Comparison of ENCODE assay signal across 8 cellular contexts in genomic region chr9:128203024-128203841, GRCh38. TPM values are rescaled to one million over a fixed set of nuclear protein-coding genes. Genes with fewer than 3 reads are reported as not detected.
A peak's percentile ranks its signal among the peaks of the same experiment; 100 is the strongest.
DNase-seq lines count a peak whose midpoint lies in the region; ATAC-seq and TF ChIP-seq lines count a peak whose summit lies in the region.

Gene DNM1, plus strand, starts transcription at chr9:128203379. Its CDS starts 92 bp downstream, at chr9:128203471.

- POLR2A ChIA-PET in CD8-positive, alpha-beta memory T cell (lab: Charles Lee): interaction anchor here (0.6 to 1.3 kb wide), 2 partner anchors 43 to 47 kb away, joined by 3 to 6 read pairs; no protein-coding TSS in a partner anchor
- POLR2A ChIA-PET in IMR-90 (lab: Charles Lee; ENCODE audit: unreplicated experiment): interaction anchor here (0.6 kb wide), 1 partner anchor 74 kb away, joined by 3 read pairs; no protein-coding TSS in a partner anchor
- POLR2A ChIA-PET in SK-N-SH (lab: Yijun Ruan, JAX): interaction anchor here (1.0 kb wide), 2 partner anchors 10 to 42 kb away, joined by 3 to 4 read pairs; no protein-coding TSS in a partner anchor

- peak within 1 kb of the TSS; percentile 55 for H3K4ac ChIP-seq in IMR-90 (ENCODE audit: low read depth, low read length)

- H2AK9ac ChIP-seq in IMR-90 (replicated peaks; ENCODE audit: low read depth, low read length, poor library complexity): peak within 1 kb of the TSS; percentile 87

- peak; percentile 48 for TF ChIP-seq RAD21 in IMR-90 (IDR thresholded peaks at IDR 0.05; ENCODE audit: low read length)
- peak; percentile 20; the same call in 1 of the 2 replicates for TF ChIP-seq RAD21 in SK-N-SH (IDR thresholded peaks at IDR 0.05; ENCODE audit: low read length)

- H2AK5ac ChIP-seq in IMR-90 (ENCODE audit: low read depth, low read length): peak within 1 kb of the TSS; percentile 56; the same call in 1 of the 2 replicates

- H3K4me3 ChIP-seq in CD8-positive, alpha-beta memory T cell (ENCODE audit: low read length): peak within 1 kb of the TSS; percentile 58
- H3K4me3 ChIP-seq in IMR-90 (ENCODE audit: insufficient read depth, low read depth, low read length) (peak within 1 kb of the TSS; percentile 74), SK-N-SH (ENCODE audit: low read depth in 2 of 2, low read length in 1 of 2) (peak within 1 kb of the TSS; percentile 64 to 76), thymus (ENCODE audit: low read length) (peak within 1 kb of the TSS; percentile 61)

- H2BK20ac ChIP-seq in IMR-90 (ENCODE audit: low read depth, low read length): no peak within 1 kb of the TSS

- in situ Hi-C loops in IMR-90 (cut with MboI; ENCODE audit: low sequenced_read_pairs): no loop called here

- peaks cover 3% of the 10 kb centered on the region; the same call in 1 of the 2 replicates for H3K9me1 ChIP-seq in IMR-90 (ENCODE audit: insufficient read depth, low read length)

- dilution Hi-C loops in IMR-90 (cut with HindIII; ENCODE audit: low sequenced_read_pairs, unreplicated experiment): no loop called here

- peak within 1 kb of the TSS; percentile 47 for H3K27ac ChIP-seq in CD8-positive, alpha-beta memory T cell (ENCODE audit: low read depth, low read length)
- H3K27ac ChIP-seq in IMR-90 (ENCODE audit: insufficient read depth, low read length): no peak within 1 kb of the TSS; the same call in 1 of the 2 replicates
- H3K27ac ChIP-seq in SK-N-SH (ENCODE audit: low read depth in 2 of 2, low read length in 1 of 2): peak within 1 kb of the TSS; percentile 48 to 84; a peak in 3 of 4 replicates
- no peak within 1 kb of the TSS for H3K27ac ChIP-seq in thymus (ENCODE audit: low read depth)

- TF ChIP-seq EP300 in SK-N-SH (IDR thresholded peaks at IDR 0.05; ENCODE audit: borderline replicate concordance in 1 of 2, low read depth in 1 of 2, low read length in 1 of 2): no peak

- no peaks in the 10 kb centered on the region for H3K9me3 Mint-ChIP-seq in CD8-positive, alpha-beta memory T cell
- no peaks in the 10 kb centered on the region for H3K9me3 Mint-ChIP-seq in activated naive CD4-positive, alpha-beta T cell treated with anti-CD3 and anti-CD28 coated beads, Interleukin-2, amount 50 U/mL, for 72 hours
- no peaks in the 10 kb centered on the region for H3K9me3 Mint-ChIP-seq in osteocyte (ENCODE audit: unreplicated experiment)

- H2BK120ac ChIP-seq in IMR-90 (ENCODE audit: low read depth, low read length): peak within 1 kb of the TSS; percentile 30; the same call in 1 of the 2 replicates

- peak within 1 kb of the TSS; percentile 84 for H3K23ac ChIP-seq in IMR-90 (ENCODE audit: low read depth, low read length)

- no peaks in the 10 kb centered on the region for H3K9me2 ChIP-seq in SK-N-SH

- DNase-seq in CD8-positive, alpha-beta memory T cell: peak; percentile 63 to 78 (median 76)
- DNase-seq in IMR-90 (peak; percentile 54), SK-N-SH (peak; percentile 99), Right ventricle myocardium inferior (ENCODE audit: missing footprints) (peak; percentile 86), osteocyte (ENCODE audit: extremely low spot score, unreplicated experiment) (peak; percentile 91)
- peak; percentile 82 to 84 for DNase-seq in activated naive CD4-positive, alpha-beta T cell treated with anti-CD3 and anti-CD28 coated beads, Interleukin-2, amount 50 U/mL, for 72 hours (ENCODE audit: low spot score in 2 of 2)

- BruUV-seq in IMR-90 (replicated peaks; lab: Mats Ljungman, UMichigan): no TSS peak

- H2AFZ ChIP-seq in IMR-90 (replicated peaks; ENCODE audit: low read length, poor library complexity) (peak within 1 kb of the TSS; percentile 95), SK-N-SH (ENCODE audit: low read depth) (peak within 1 kb of the TSS; percentile 67)

- H3K4me3 Mint-ChIP-seq in CD8-positive, alpha-beta memory T cell: peak within 1 kb of the TSS; percentile 66 to 86 (median 81)
- peak within 1 kb of the TSS; percentile 77 for H3K4me3 Mint-ChIP-seq in osteocyte (ENCODE audit: unreplicated experiment)

- peaks cover 16% of the 10 kb centered on the region for H3F3A ChIP-seq in SK-N-SH (replicated peaks; ENCODE audit: insufficient read depth)

- no peaks in the 10 kb centered on the region for H3K9me3 ChIP-seq in CD8-positive, alpha-beta memory T cell (ENCODE audit: low read length)
- H3K9me3 ChIP-seq in IMR-90 (ENCODE audit: control insufficient read depth, insufficient read depth, low read length): no peaks in the 10 kb centered on the region
- H3K9me3 ChIP-seq in SK-N-SH: no peaks in the 10 kb centered on the region
- H3K9me3 ChIP-seq in thymus (ENCODE audit: control insufficient read depth): no peaks in the 10 kb centered on the region

- peaks cover 14% of the 10 kb centered on the region for H3K4me1 ChIP-seq in CD8-positive, alpha-beta memory T cell (ENCODE audit: insufficient read depth, low read length)
- H3K4me1 ChIP-seq in IMR-90 (ENCODE audit: control insufficient read depth, insufficient read depth, low read length) (no peaks in the 10 kb centered on the region; the same call in 1 of the 2 replicates), SK-N-SH (ENCODE audit: control insufficient read depth in 1 of 2, insufficient read depth in 2 of 2, low read depth in 1 of 2, low read length in 1 of 2) (peaks cover 0 to 20% of the 10 kb centered on the region in 2 experiments; a peak in 1 of 4 replicates), thymus (ENCODE audit: control insufficient read depth, insufficient read depth, low read length) (peaks cover 5% of the 10 kb centered on the region)

- no peak within 1 kb of the TSS for H3K18ac ChIP-seq in IMR-90 (ENCODE audit: low read depth, low read length)

- H4K5ac ChIP-seq in IMR-90 (ENCODE audit: low read depth, low read length): no peak within 1 kb of the TSS

- no peak within 1 kb of the TSS for H3K56ac ChIP-seq in IMR-90 (ENCODE audit: extremely low read depth, insufficient read depth, low read length)

- no peaks in the 10 kb centered on the region for H3K36me3 ChIP-seq in CD8-positive, alpha-beta memory T cell (ENCODE audit: insufficient read depth, low read length)
- H3K36me3 ChIP-seq in IMR-90 (ENCODE audit: control insufficient read depth, insufficient read depth, low read length) (no peaks in the 10 kb centered on the region), SK-N-SH (replicated peaks in 1 of 2; ENCODE audit: control insufficient read depth in 1 of 2, insufficient read depth in 2 of 2, low read length in 1 of 2) (peaks cover 0 to under 1% of the 10 kb centered on the region in 2 experiments), thymus (ENCODE audit: control insufficient read depth, insufficient read depth) (no peaks in the 10 kb centered on the region)

- TF ChIP-seq CTCF in IMR-90 (conservative IDR thresholded peaks at IDR 0.05; ENCODE audit: low read depth, low read length): peak; percentile 98
- peak; percentile 63 for TF ChIP-seq CTCF in SK-N-SH (IDR thresholded peaks at IDR 0.05)
- peak; percentile 95 for TF ChIP-seq CTCF in osteocyte (IDR thresholded peaks at IDR 0.05)

- ATAC-seq in GM21367 (IDR thresholded peaks at IDR 0.05; ENCODE audit: unreplicated experiment) (peak; percentile 60), IMR-90 (ENCODE audit: low read depth) (peak; percentile 96), Right ventricle myocardium inferior (peak; percentile 88)
- peak; percentile 91 to 92 for ATAC-seq in activated naive CD4-positive, alpha-beta T cell treated with anti-CD3 and anti-CD28 coated beads, Interleukin-2, amount 50 U/mL, for 72 hours

- peaks cover 8 to 10% (median 9%) of the 10 kb centered on the region in 3 donors for H3K4me1 Mint-ChIP-seq in CD8-positive, alpha-beta memory T cell
- peaks cover 33% of the 10 kb centered on the region for H3K4me1 Mint-ChIP-seq in osteocyte (ENCODE audit: unreplicated experiment)

- no peak for TF ChIP-seq POLR2A in IMR-90 (IDR thresholded peaks at IDR 0.05; ENCODE audit: low read depth, low read length)

- H3K36me3 Mint-ChIP-seq in CD8-positive, alpha-beta memory T cell: no peaks in the 10 kb centered on the region
- no peaks in the 10 kb centered on the region for H3K36me3 Mint-ChIP-seq in activated naive CD4-positive, alpha-beta T cell treated with anti-CD3 and anti-CD28 coated beads, Interleukin-2, amount 50 U/mL, for 72 hours
- H3K36me3 Mint-ChIP-seq in osteocyte (ENCODE audit: unreplicated experiment): no peaks in the 10 kb centered on the region

- no peak within 1 kb of the TSS for H2BK15ac ChIP-seq in IMR-90 (ENCODE audit: low read depth, low read length)

- intact Hi-C loops in IMR-90 (cut with micrococcal nuclease): no loop called here
- intact Hi-C loops in Right ventricle myocardium inferior (cut with DNase I): loop anchor here (5.0 kb wide), 1 partner anchor 74 kb away; the partner anchor contains the start of genes GOLGA2 and SWI5

- peaks cover 13% of the 10 kb centered on the region for H3K27me3 ChIP-seq in CD8-positive, alpha-beta memory T cell (ENCODE audit: insufficient read depth, low read length, poor library complexity, severe bottlenecking)
- H3K27me3 ChIP-seq in IMR-90 (ENCODE audit: control insufficient read depth, insufficient read depth, low read length) (no peaks in the 10 kb centered on the region), SK-N-SH (ENCODE audit: insufficient read depth) (no peaks in the 10 kb centered on the region), thymus (ENCODE audit: control insufficient read depth, insufficient read depth) (peaks cover 24% of the 10 kb centered on the region)

- H4K8ac ChIP-seq in IMR-90 (ENCODE audit: low read depth in 2 of 2, low read length in 2 of 2): peak within 1 kb of the TSS in 1 of 2 experiments; percentile 52; a peak in 1 of 4 replicates

- CTCF ChIA-PET in CD8-positive, alpha-beta memory T cell (lab: Charles Lee): interaction anchor here (0.7 to 1.0 kb wide), 3 partner anchors 9 to 155 kb away, joined by 3 to 5 read pairs (median 3); no protein-coding TSS in a partner anchor
- CTCF ChIA-PET in IMR-90 (lab: Yijun Ruan, JAX) (no interaction called here), SK-N-SH (lab: Yijun Ruan, JAX) (interaction anchor here (0.6 to 2.7 kb wide), 13 partner anchors 8 to 202 kb away, joined by 3 to 10 read pairs (median 5); no protein-coding TSS in a partner anchor)

- no peak within 1 kb of the TSS for H4K91ac ChIP-seq in IMR-90 (ENCODE audit: insufficient read depth, low read depth, low read length)

- H3K27me3 Mint-ChIP-seq in CD8-positive, alpha-beta memory T cell: peaks cover 5 to 17% of the 10 kb centered on the region in 2 donors
- H3K27me3 Mint-ChIP-seq in osteocyte (ENCODE audit: unreplicated experiment): no peaks in the 10 kb centered on the region

- H3K27ac Mint-ChIP-seq in CD8-positive, alpha-beta memory T cell: peak within 1 kb of the TSS in 5 of 8 donors; percentile 2 to 65 (median 56)
- peak within 1 kb of the TSS; percentile 77 to 86 for H3K27ac Mint-ChIP-seq in activated naive CD4-positive, alpha-beta T cell treated with anti-CD3 and anti-CD28 coated beads, Interleukin-2, amount 50 U/mL, for 72 hours
- H3K27ac Mint-ChIP-seq in osteocyte (ENCODE audit: unreplicated experiment): peak within 1 kb of the TSS; percentile 71

- H3K4me2 ChIP-seq in IMR-90 (ENCODE audit: low read depth, low read length) (peak within 1 kb of the TSS; percentile 91), SK-N-SH (peak within 1 kb of the TSS; percentile 90)

- H3K9ac ChIP-seq in IMR-90 (ENCODE audit: low read depth, low read length) (peak within 1 kb of the TSS; percentile 51), SK-N-SH (peak within 1 kb of the TSS; percentile 72)

- peak within 1 kb of the TSS; percentile 22 for H2BK5ac ChIP-seq in IMR-90 (ENCODE audit: low read depth, low read length, poor library complexity, severe bottlenecking)

- H4K20me1 ChIP-seq in IMR-90 (ENCODE audit: insufficient read depth, low read length) (peaks cover 3% of the 10 kb centered on the region; the same call in 1 of the 2 replicates), SK-N-SH (ENCODE audit: insufficient read depth) (no peaks in the 10 kb centered on the region)

- no peak within 1 kb of the TSS for H3K14ac ChIP-seq in IMR-90 (replicated peaks; ENCODE audit: low read depth, low read length)

- peaks cover 24% of the 10 kb centered on the region for H3K79me2 ChIP-seq in SK-N-SH (ENCODE audit: insufficient read depth)

- peaks cover 0 to 4% of the 10 kb centered on the region in 2 experiments; a peak in 1 of 4 replicates for H3K79me1 ChIP-seq in IMR-90 (ENCODE audit: low read depth in 1 of 2, low read length in 2 of 2)

- WGBS in IMR-90 (ENCODE audit: extremely low coverage in 2 of 2, insufficient read length in 1 of 2), 2 experiments: 0% methylated on average over 24 of the region's 91 CpGs; no CpG with 5 or more reads in 1 of the 2 experiments
- WGBS in SK-N-SH (ENCODE audit: low lambda C conversion rate): 2% methylated on average over 31 of the region's 91 CpGs
- WGBS in thymus: under 1% methylated on average over 91 of the region's 91 CpGs

RNA-seq across cellular contexts. Expression of gene DNM1, which starts in this region (rescaled TPM):
- under 1 TPM; 0.26 to 0.66 TPM for total RNA-seq in CD8-positive, alpha-beta memory T cell
- 0.18 TPM for polyA plus RNA-seq in CD8-positive, alpha-beta memory T cell
- total RNA-seq in IMR-90 (2012; rRNA removed) (11.4 and 13.6 TPM in 2 replicates), Right ventricle myocardium inferior (6.1 TPM), osteocyte (40.2 and 45.4 TPM in 2 replicates)
- polyA plus RNA-seq in IMR-90 (2012; rRNA removed) (17.7 and 19.3 TPM in 2 replicates), SK-N-SH (2012; rRNA removed) (31.0 and 35.7 TPM in 2 replicates), thymus (4.5 TPM)
- polyA plus RNA-seq in IMR-90 (2012; cell fraction: cytosol; rRNA removed): 7.8 and 11.0 TPM in 2 replicates
- 110 and 165 TPM in 2 replicates for polyA plus RNA-seq in IMR-90 (2012; cell fraction: nucleus; rRNA removed; ENCODE audit: low replicate concordance)
- polyA plus RNA-seq in SK-N-SH (2012; cell fraction: cytosol; rRNA removed): 10.3 and 15.7 TPM in 2 replicates
- polyA plus RNA-seq in SK-N-SH (2012; cell fraction: nucleus; rRNA removed): 167 and 203 TPM in 2 replicates
- total RNA-seq in activated naive CD4-positive, alpha-beta T cell treated with anti-CD3 and anti-CD28 coated beads, Interleukin-2, amount 50 U/mL, for 72 hours: 1 to 10 TPM; 1.6 to 5.1 TPM

Comparison
In these comparisons a context has a peak if more than half of its experiments do, and no peak if none do; other contexts are left out.
1. Peak in DNase-seq, H3K4me3 ChIP-seq and H3K27ac ChIP-seq in CD8-positive, alpha-beta memory T cell; RNA of the gene not detected or under 1 TPM.
2. H3K27ac ChIP-seq: peak in SK-N-SH (2 of 2); none in IMR-90 (single experiment) and thymus (single experiment).
3. Peak in every context shown above with its lines, with median percentiles within 50 percentile points of each other: DNase-seq, H3K4me3 ChIP-seq, H3K27ac Mint-ChIP-seq, ATAC-seq and CTCF ChIP-seq.